ENCODE assay signal across 8 cellular contexts in the genomic region with DNA sequence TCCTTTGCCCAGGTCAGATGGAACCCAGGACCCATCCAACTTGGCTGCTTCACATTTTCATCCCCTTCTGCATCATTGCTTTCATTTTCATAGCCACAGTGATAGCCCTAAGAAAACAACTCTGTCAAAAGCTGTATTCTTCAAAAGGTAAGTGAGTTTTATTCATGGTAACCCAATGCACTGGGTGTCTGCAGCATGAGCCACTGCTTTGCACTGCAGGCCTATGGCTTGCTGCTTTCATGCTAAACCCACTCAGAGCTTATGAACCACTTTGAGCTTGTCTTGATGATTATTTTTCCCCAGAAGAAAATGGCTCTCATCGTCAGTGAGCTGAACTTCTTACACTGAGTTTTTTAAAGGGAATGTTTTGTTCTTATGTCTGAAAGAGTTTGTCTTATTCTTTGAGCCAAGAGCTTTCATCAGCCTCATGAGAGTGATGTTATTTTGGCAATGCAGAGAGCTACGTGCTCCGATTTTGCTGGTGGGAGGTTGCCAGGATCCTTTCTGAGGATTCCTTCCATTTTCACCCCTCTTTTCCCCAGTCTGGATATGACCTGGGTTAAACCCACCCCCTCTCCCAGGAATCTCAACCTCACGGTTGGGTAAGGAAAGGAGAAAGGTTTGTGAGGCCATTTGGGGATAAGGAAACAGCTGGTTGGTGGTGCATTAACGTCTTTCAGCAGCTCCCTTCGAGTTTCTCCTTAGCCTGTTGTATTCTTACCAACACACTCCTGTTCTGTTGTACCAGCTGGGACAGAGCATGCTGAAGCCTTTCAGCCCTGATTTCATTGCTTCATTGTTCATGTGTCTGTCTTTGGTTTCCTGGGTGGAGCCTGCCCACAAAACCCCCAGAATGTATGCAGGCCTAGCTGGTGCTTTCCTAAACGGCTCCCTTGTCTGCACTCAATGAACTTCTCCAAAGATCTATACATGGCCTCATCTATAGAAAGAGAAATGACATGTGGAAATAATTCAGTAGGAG. TPM values are rescaled to one million over a fixed set of nuclear protein-coding genes. Genes with fewer than 3 reads are reported as not detected.
A peak's percentile ranks its signal among the peaks of the same experiment; 100 is the strongest.
DNase-seq lines count a peak whose midpoint lies in the region; ATAC-seq and TF ChIP-seq lines count a peak whose summit lies in the region.

No MANE protein-coding gene starts in this region.

- peak in 1 of 4 donors; percentile 43 for TF ChIP-seq POLR2A in upper lobe of left lung (IDR thresholded peaks at IDR 0.05)

- peak overlapping the region; percentile 50 to 61 (median 54) for H3K27ac ChIP-seq in upper lobe of left lung

- no peak for TF ChIP-seq CTCF in upper lobe of left lung (IDR thresholded peaks at IDR 0.05)

- peak; percentile 81 for ATAC-seq in GM18909 (IDR thresholded peaks at IDR 0.05; ENCODE audit: poor library complexity, unreplicated experiment)
- peak; percentile 71 for ATAC-seq in HG03432 (IDR thresholded peaks at IDR 0.05; ENCODE audit: unreplicated experiment)
- ATAC-seq in upper lobe of left lung (ENCODE audit: low FRiP score in 2 of 2), result peak; percentile 59 to 76

- no peak for TF ChIP-seq EP300 in upper lobe of left lung (IDR thresholded peaks at IDR 0.05)

- H3K27me3 ChIP-seq in upper lobe of left lung, result no peaks in the 10 kb centered on the region

- H3K9me3 ChIP-seq in upper lobe of left lung, result no peaks in the 10 kb centered on the region

- peaks cover 6 to 14% (median 11%) of the 10 kb centered on the region in 4 donors for H3K4me1 ChIP-seq in upper lobe of left lung

- no peaks in the 10 kb centered on the region for H3K36me3 ChIP-seq in upper lobe of left lung

- no peak overlapping the region for H3K4me3 ChIP-seq in upper lobe of left lung

- peak; percentile 39 for DNase-seq in activated CD8-positive, alpha-beta memory T cell treated with anti-CD3 and anti-CD28 coated beads, Interleukin-2, amount 50 U/mL, for 4 hours
- DNase-seq in iris pigment epithelial cell (ENCODE audit: low read depth) (peak; percentile 57), upper lobe of left lung (peak in 1 of 2 donors; percentile 52), middle frontal gyrus (ENCODE audit: extremely low spot score, low spot score) (no peak), NCI-H446 treated with DMSO at 0.1 percent for 48 hours (lab: John Stamatoyannopoulos, UW) (no peak), NCI-H82 (lab: John Stamatoyannopoulos, UW) (no peak)

- WGBS in upper lobe of left lung, 2 donors, result 48 to 66% methylated on average over 7 of the region's 7 CpGs

RNA-seq across cellular contexts. Expression of gene PDCD1LG2, which starts 47.6 kb away (rescaled TPM):
- total RNA-seq in upper lobe of left lung, result 10 to 100 TPM in 1 of 6 donors, 1 to 10 TPM in 5; 1.0 to 10.6 (median 3.2) TPM

Comparison
In these comparisons a context has a peak if more than half of its experiments do, and no peak if none do; other contexts are left out.
1. DNase-seq: peak in activated CD8-positive, alpha-beta memory T cell treated with anti-CD3 and anti-CD28 coated beads, Interleukin-2, amount 50 U/mL, for 4 hours (single experiment) and iris pigment epithelial cell (single experiment); none in middle frontal gyrus (single experiment), NCI-H446 treated with DMSO at 0.1 percent for 48 hours (single experiment) and NCI-H82 (single experiment).
2. Peak in every context shown above with its lines, with median percentiles within 50 percentile points of each other: ATAC-seq.